ENCODE assay signal across 9 cellular contexts in genomic region chr18:11387880-11388279, GRCh38.
DNase-seq lines count a peak whose midpoint lies in the region; ATAC-seq, FAIRE-seq and TF ChIP-seq lines count a peak whose summit lies in the region.
"Had no signal": no experiment of that assay in that cellular context is flagged by ENCODE, and none has a peak within 500 bp of the region (broad histone marks: within the 10 kb centered on the region; RNA-seq: fewer than 3 reads in every experiment).

No MANE protein-coding gene starts in this region.

- H3K9me3 ChIP-seq in BE2C (no peaks in the 10 kb centered on the region), upper lobe of right lung (no peaks in the 10 kb centered on the region)

- peak; percentile 80 for DNase-seq in BE2C
- DNase-seq in GM19238 (ENCODE audit: insufficient read length, low spot score), result peak; percentile 6
- peak; percentile 71 for DNase-seq in RCC 7860 (ENCODE audit: low spot score)
- DNase-seq in cardiac septum (ENCODE audit: low spot score), result peak; percentile 80
- no peak for DNase-seq in upper lobe of right lung
- no peak for DNase-seq in DMS79 treated with DMSO at 0.1 percent for 48 hours (lab: John Stamatoyannopoulos, UW)

- H3K27ac ChIP-seq in upper lobe of right lung, result no peak overlapping the region

- peak; percentile 64 for TF ChIP-seq CTCF in BE2C (IDR thresholded peaks at IDR 0.05; ENCODE audit: low read depth, low read length)
- TF ChIP-seq CTCF in upper lobe of right lung (IDR thresholded peaks at IDR 0.05), result peak; percentile 22

- peak; percentile 30 for FAIRE-seq in RCC 7860 (lab: Jason Lieb, UNC)
- FAIRE-seq: colon had no signal

- H3K4me3 ChIP-seq in BE2C (ENCODE audit: low read depth, low read length) (no peak overlapping the region), upper lobe of right lung (no peak overlapping the region)

- H3K27me3 ChIP-seq in BE2C, result no peaks in the 10 kb centered on the region
- no peaks in the 10 kb centered on the region for H3K27me3 ChIP-seq in upper lobe of right lung

- no peaks in the 10 kb centered on the region for H3K4me1 ChIP-seq in BE2C
- no peaks in the 10 kb centered on the region for H3K4me1 ChIP-seq in upper lobe of right lung

- H3K36me3 ChIP-seq in BE2C (no peaks in the 10 kb centered on the region), upper lobe of right lung (no peaks in the 10 kb centered on the region)

- ATAC-seq in upper lobe of right lung (no peak), HG02852 (IDR thresholded peaks at IDR 0.05; ENCODE audit: unreplicated experiment) (no peak), GM21723 (IDR thresholded peaks at IDR 0.05; ENCODE audit: unreplicated experiment) (no peak)

- intact Hi-C loops in cardiac septum (cut with DNase I) (loop anchor here (2.0 kb wide), 1 partner anchor 77 kb away; no protein-coding TSS in a partner anchor), upper lobe of right lung (cut with DNase I) (no loop called here)

Comparison
In these comparisons a context has a peak if more than half of its experiments do, and no peak if none do; other contexts are left out.
1. DNase-seq: peak in BE2C (single experiment), GM19238 (single experiment), RCC 7860 (single experiment) and cardiac septum (single experiment); none in upper lobe of right lung (single experiment) and DMS79 treated with DMSO at 0.1 percent for 48 hours (single experiment).